Comparison of ENCODE assay signal across 1 cellular context in genomic region chr9:109542922-109543321, GRCh38.
TF ChIP-seq lines count a peak whose summit lies in the region.

No MANE protein-coding gene starts in this region.

TF ChIP-seq in K562, 482 proteins besides CTCF, POLR2A, EP300 and RAD21 (continued from another document):
- TF ChIP-seq ZBTB40 (IDR thresholded peaks at IDR 0.05) = no peak
- no peak for TF ChIP-seq ZBTB40 (CRISPR knock-in tag; IDR thresholded peaks at IDR 0.05)
TF ChIP-seq in K562: peak in this region for 1.
